ENCODE assay signal across 8 cellular contexts in the genomic region with DNA sequence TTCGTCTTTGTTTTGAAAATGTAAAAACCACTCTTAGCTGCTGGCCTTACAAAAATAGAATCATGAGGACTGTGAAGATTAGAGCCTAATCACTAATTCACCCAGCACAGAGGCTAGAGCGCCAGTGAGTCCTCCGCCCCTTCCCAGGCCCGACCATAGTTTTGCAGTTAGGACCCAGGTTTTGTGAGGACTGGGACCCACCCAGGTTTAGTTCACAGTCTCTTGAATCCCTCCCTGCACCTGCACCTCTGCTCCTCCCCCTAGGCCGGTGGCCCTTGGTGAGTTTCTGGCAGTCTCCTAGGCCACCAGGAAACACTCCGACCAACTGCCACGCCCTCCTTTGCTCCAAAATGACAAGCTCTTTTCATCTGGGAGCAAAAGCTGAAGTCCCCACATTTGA.
A peak's percentile ranks its signal among the peaks of the same experiment; 100 is the strongest.
DNase-seq lines count a peak whose midpoint lies in the region.

No MANE protein-coding gene starts in this region.

- intact Hi-C loops in activated CD4-positive, alpha-beta T cell treated with anti-CD3 and anti-CD28 coated beads, Interleukin-2, amount 10 ng/mL, durations not matched to agents 24 days and 14 days (cut with micrococcal nuclease) = loop anchor here (2.0 to 5.0 kb wide), 3 partner anchors 28 to 1346 kb away; a partner anchor contains a TSS

- H3K9ac ChIP-seq in iPS-20b (ENCODE audit: low read depth, low read length) = peak overlapping the region; percentile 70; the same call in 1 of the 2 replicates

- peaks cover 10% of the 10 kb centered on the region for H3K4me1 Mint-ChIP-seq in activated CD4-positive, alpha-beta T cell treated with anti-CD3 and anti-CD28 coated beads, Interleukin-2, amount 10 ng/mL, durations not matched to agents 24 days and 14 days

- peak overlapping the region; percentile 57 for H3K4me3 ChIP-seq in HAP-1
- peak overlapping the region; percentile 78 for H3K4me3 ChIP-seq in iPS-20b (ENCODE audit: low read length)
- peak overlapping the region; percentile 53 to 80 (median 70) for H3K4me3 ChIP-seq in skin epidermis

- H3K4me1 ChIP-seq in HAP-1 (peaks cover 41% of the 10 kb centered on the region), iPS-20b (ENCODE audit: insufficient read depth, low read length) (peaks cover under 1% of the 10 kb centered on the region; the same call in 1 of the 2 replicates)

- H3K36me3 ChIP-seq in HAP-1 (replicated peaks) (no peaks in the 10 kb centered on the region), iPS-20b (ENCODE audit: insufficient read depth, low read depth, low read length) (no peaks in the 10 kb centered on the region)

- peak; percentile 65 for DNase-seq in activated CD4-positive, alpha-beta T cell treated with anti-CD3 and anti-CD28 coated beads, Interleukin-2, amount 10 ng/mL, durations not matched to agents 24 days and 14 days
- DNase-seq in activated CD4-positive, alpha-beta T cell treated with anti-CD3 and anti-CD28 coated beads, Interleukin-2, amount 50 U/mL, for 4 hours = no peak
- DNase-seq in HAP-1 (ENCODE audit: low spot score in 2 of 2) (peak; percentile 56 to 73), NCI-H345 (lab: John Stamatoyannopoulos, UW) (peak; percentile 41), astrocyte of the hippocampus (ENCODE audit: low read depth, low spot score) (peak; percentile 53), NCI-H187 treated with DMSO at 0.1 percent for 48 hours (lab: John Stamatoyannopoulos, UW) (no peak)

- peak overlapping the region; percentile 89 for H3K4me3 Mint-ChIP-seq in activated CD4-positive, alpha-beta T cell treated with anti-CD3 and anti-CD28 coated beads, Interleukin-2, amount 10 ng/mL, durations not matched to agents 24 days and 14 days

- H3K27ac ChIP-seq in iPS-20b (ENCODE audit: low read length) (no peak overlapping the region), skin epidermis (peak overlapping the region in 12 of 21 experiments; percentile 4 to 87 (median 74))

- in situ Hi-C loops in HAP-1 (cut with MboI; ENCODE audit: low sequenced_read_pairs) = no loop called here

- peak overlapping the region; percentile 47 for H3K27ac Mint-ChIP-seq in activated CD4-positive, alpha-beta T cell treated with anti-CD3 and anti-CD28 coated beads, Interleukin-2, amount 10 ng/mL, durations not matched to agents 24 days and 14 days

- no peaks in the 10 kb centered on the region for H3K9me3 Mint-ChIP-seq in activated CD4-positive, alpha-beta T cell treated with anti-CD3 and anti-CD28 coated beads, Interleukin-2, amount 10 ng/mL, durations not matched to agents 24 days and 14 days

- peaks cover 13% of the 10 kb centered on the region for H3K27me3 Mint-ChIP-seq in activated CD4-positive, alpha-beta T cell treated with anti-CD3 and anti-CD28 coated beads, Interleukin-2, amount 10 ng/mL, durations not matched to agents 24 days and 14 days

- H3K36me3 Mint-ChIP-seq in activated CD4-positive, alpha-beta T cell treated with anti-CD3 and anti-CD28 coated beads, Interleukin-2, amount 10 ng/mL, durations not matched to agents 24 days and 14 days (ENCODE audit: low read depth) = no peaks in the 10 kb centered on the region

- no peaks in the 10 kb centered on the region for H3K27me3 ChIP-seq in HAP-1 (ENCODE audit: low read depth)
- H3K27me3 ChIP-seq in iPS-20b (ENCODE audit: insufficient read depth, low read length) = peaks cover 18% of the 10 kb centered on the region

- no peaks in the 10 kb centered on the region for H3K9me3 ChIP-seq in HAP-1
- H3K9me3 ChIP-seq in iPS-20b (ENCODE audit: insufficient read depth, low read depth, low read length) = no peaks in the 10 kb centered on the region

Comparison
In these comparisons a context has a peak if more than half of its experiments do, and no peak if none do; other contexts are left out.
1. DNase-seq: peak in activated CD4-positive, alpha-beta T cell treated with anti-CD3 and anti-CD28 coated beads, Interleukin-2, amount 10 ng/mL, durations not matched to agents 24 days and 14 days (single experiment), HAP-1 (2 of 2), NCI-H345 (single experiment) and astrocyte of the hippocampus (single experiment); none in activated CD4-positive, alpha-beta T cell treated with anti-CD3 and anti-CD28 coated beads, Interleukin-2, amount 50 U/mL, for 4 hours (0 of 2) and NCI-H187 treated with DMSO at 0.1 percent for 48 hours (single experiment).
2. Peak in every context shown above with its lines, with median percentiles within 50 percentile points of each other: H3K4me3 ChIP-seq.